8 cellular contexts compared by ENCODE assay signal in the genomic region with DNA sequence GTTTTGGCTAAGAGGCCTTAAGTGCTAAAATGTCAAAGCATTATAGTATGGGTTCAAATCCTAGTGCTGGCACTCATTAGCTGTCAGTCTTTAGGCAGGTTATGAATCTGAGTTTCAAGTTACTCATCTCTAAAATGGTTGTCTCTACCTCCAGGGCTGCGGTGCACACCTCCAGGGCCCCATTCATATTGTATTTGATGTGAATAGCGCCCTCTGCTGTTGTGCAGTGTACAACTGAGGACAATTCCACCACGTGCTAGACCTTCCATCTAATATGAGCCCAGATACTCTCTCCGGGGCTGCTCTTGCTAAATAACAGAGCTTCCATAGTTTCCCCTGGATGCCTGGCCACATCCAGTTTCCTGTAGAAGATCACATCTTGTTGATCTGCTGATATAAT. TPM values are rescaled to one million over a fixed set of nuclear protein-coding genes. Genes with fewer than 3 reads are reported as not detected.
DNase-seq lines count a peak whose midpoint lies in the region; ATAC-seq and TF ChIP-seq lines count a peak whose summit lies in the region.

No MANE protein-coding gene starts in this region.

- ATAC-seq in GM18519 (IDR thresholded peaks at IDR 0.05; ENCODE audit: low FRiP score, unreplicated experiment) (no peak), GM21367 (IDR thresholded peaks at IDR 0.05; ENCODE audit: unreplicated experiment) (no peak)

- peak; percentile 53 for DNase-seq in NCI-H82 (lab: John Stamatoyannopoulos, UW)
- DNase-seq in NCI-H82 treated with DMSO at 0.1 percent for 48 hours (lab: John Stamatoyannopoulos, UW; ENCODE audit: unreplicated experiment) = no peak
- DNase-seq in activated CD4-positive, CD25-positive, alpha-beta regulatory T cell treated with anti-CD3 and anti-CD28 coated beads, Interleukin-2, amount 50 U/mL, for 72 hours = peak; percentile 69
- no peak for DNase-seq in dorsolateral prefrontal cortex
- peak; percentile 91 for DNase-seq in stimulated activated CD4-positive, alpha-beta T cell treated with anti-CD3 and anti-CD28 coated beads, Interleukin-1b, Interleukin-23, amount 100 ng/mL, for 48 hours
- no peak for DNase-seq in A172 (ENCODE audit: low spot score)

- H3K27ac ChIP-seq in dorsolateral prefrontal cortex = peak overlapping the region in 4 of 59 donors; percentile 9 to 36 (median 12)

- TF ChIP-seq CTCF in dorsolateral prefrontal cortex (IDR thresholded peaks at IDR 0.05 in 54 of 56, conservative IDR thresholded peaks at IDR 0.05 in 2 of 56; ENCODE audit: low read depth in 1 of 56, partially characterized antibody in 56 of 56) = peak in 35 of 56 donors; percentile 8 to 39 (median 24)

- no peak overlapping the region for H3K4me3 ChIP-seq in dorsolateral prefrontal cortex

- no peaks in the 10 kb centered on the region for H3K27me3 ChIP-seq in dorsolateral prefrontal cortex

- intact Hi-C loops in dorsolateral prefrontal cortex (cut with DNase I) = no loop called here

RNA-seq across cellular contexts. Expression of a gene that starts 54.3 kb away (rescaled TPM):
- total RNA-seq in dorsolateral prefrontal cortex = 10 to 100 TPM; 16.6 to 37.5 (median 26.2) TPM
- total RNA-seq in A172 (2014; rRNA removed; shearing (Covaris generic)) = 17.5 and 18.7 TPM in 2 replicates

RNA-seq across cellular contexts. Expression of a gene that starts 54.6 kb away (rescaled TPM):
- total RNA-seq in dorsolateral prefrontal cortex = 10 to 100 TPM; 12.7 to 30.0 (median 19.6) TPM
- 21.3 and 23.5 TPM in 2 replicates for total RNA-seq in A172 (2014; rRNA removed; shearing (Covaris generic))

Comparison
In these comparisons a context has a peak if more than half of its experiments do, and no peak if none do; other contexts are left out.
1. DNase-seq: peak in NCI-H82 (single experiment), activated CD4-positive, CD25-positive, alpha-beta regulatory T cell treated with anti-CD3 and anti-CD28 coated beads, Interleukin-2, amount 50 U/mL, for 72 hours (single experiment) and stimulated activated CD4-positive, alpha-beta T cell treated with anti-CD3 and anti-CD28 coated beads, Interleukin-1b, Interleukin-23, amount 100 ng/mL, for 48 hours (single experiment); none in NCI-H82 treated with DMSO at 0.1 percent for 48 hours (single experiment), dorsolateral prefrontal cortex (0 of 10) and A172 (single experiment).